10 cellular contexts compared by ENCODE assay signal in genomic region chr1:173365341-173365740, GRCh38.
"Had no signal": no experiment of that assay in that cellular context is flagged by ENCODE, and none has a peak within 500 bp of the region (broad histone marks: within the 10 kb centered on the region; RNA-seq: fewer than 3 reads in every experiment).

No MANE protein-coding gene starts in this region.

- ATAC-seq: HCT116, HepG2 had no signal

- H3K27ac ChIP-seq: GM23248, HL-60 had no signal

- H3K4me3 ChIP-seq: GM23248, HAP-1 had no signal

- H2AFZ ChIP-seq: GM23248 had no signal

- H3K4me1 ChIP-seq: HAP-1 had no signal

- H3K9me3 ChIP-seq: HAP-1 had no signal

- DNase-seq: GM23248, GOT3, H7, HFFc6, KG1 had no signal

- H3K27ac Mint-ChIP-seq: HFFc6, IgD-negative memory B cell had no signal

- H3K9me3 Mint-ChIP-seq: IgD-negative memory B cell had no signal

- H3K9ac ChIP-seq: GM23248 had no signal

- H3K27me3 Mint-ChIP-seq: IgD-negative memory B cell had no signal

- FAIRE-seq: HepG2 had no signal

- H3K4me3 Mint-ChIP-seq: HFFc6, IgD-negative memory B cell had no signal

- H3K36me3 ChIP-seq: HAP-1 had no signal
